Comparison of ENCODE assay signal across 21 cellular contexts in genomic region chr13:68736961-68737360, GRCh38.
DNase-seq lines count a peak whose midpoint lies in the region; ATAC-seq, FAIRE-seq and TF ChIP-seq lines count a peak whose summit lies in the region.
"Had no signal": no experiment of that assay in that cellular context is flagged by ENCODE, and none has a peak within 500 bp of the region (broad histone marks: within the 10 kb centered on the region; RNA-seq: fewer than 3 reads in every experiment).

No MANE protein-coding gene starts in this region.

- H3K4me3 Mint-ChIP-seq in MCF 10A (ENCODE audit: unreplicated experiment) = no peak overlapping the region
- H3K4me3 Mint-ChIP-seq in endothelial cell (ENCODE audit: unreplicated experiment) = no peak overlapping the region
- H3K4me3 Mint-ChIP-seq: B cell had no signal

- H3F3A ChIP-seq in SU-DHL-6 (ENCODE audit: insufficient read depth) = no peaks in the 10 kb centered on the region

- H2AFZ ChIP-seq in SU-DHL-6 (ENCODE audit: low read depth, low read length, severe bottlenecking) (peak overlapping the region; percentile 43), endothelial cell of umbilical vein (ENCODE audit: low read depth, low read length) (no peak overlapping the region)
- H2AFZ ChIP-seq: GM23248 had no signal

- no peaks in the 10 kb centered on the region for H3K36me3 ChIP-seq in breast epithelium
- no peaks in the 10 kb centered on the region for H3K36me3 ChIP-seq in SU-DHL-6 (ENCODE audit: low read length)
- H3K36me3 ChIP-seq in endothelial cell of umbilical vein (ENCODE audit: control insufficient read depth in 2 of 2, extremely low read depth in 1 of 2, insufficient read depth in 2 of 2, low read length in 2 of 2) = no peaks in the 10 kb centered on the region

- TF ChIP-seq POLR2A in breast epithelium (IDR thresholded peaks at IDR 0.05) (no peak), endothelial cell of umbilical vein (IDR thresholded peaks at IDR 0.05; ENCODE audit: low read depth, low read length) (no peak)

- H3K4me1 ChIP-seq in breast epithelium = no peaks in the 10 kb centered on the region
- H3K4me1 ChIP-seq in endothelial cell of umbilical vein (ENCODE audit: control insufficient read depth, extremely low read depth, insufficient read depth, low read length) = peaks cover 10% of the 10 kb centered on the region

- no TSS peak for BruUV-seq in MCF 10A (replicated peaks; lab: Mats Ljungman, UMichigan)
- BruUV-seq in endothelial cell of umbilical vein (replicated peaks; lab: Mats Ljungman, UMichigan) = no TSS peak

- no peaks in the 10 kb centered on the region for H3K27me3 Mint-ChIP-seq in MCF 10A (ENCODE audit: insufficient read depth, unreplicated experiment)
- H3K27me3 Mint-ChIP-seq in endothelial cell (ENCODE audit: unreplicated experiment) = no peaks in the 10 kb centered on the region
- H3K27me3 Mint-ChIP-seq: B cell had no signal

- dilution Hi-C loops in endothelial cell of umbilical vein (cut with MboI; ENCODE audit: extremely low pct_ligation_motif_present, low sequenced_read_pairs) = no loop called here

- no peaks in the 10 kb centered on the region for H3K27me3 ChIP-seq in breast epithelium
- H3K27me3 ChIP-seq in SU-DHL-6 (ENCODE audit: low read length) = no peaks in the 10 kb centered on the region
- no peaks in the 10 kb centered on the region for H3K27me3 ChIP-seq in endothelial cell of umbilical vein (ENCODE audit: control insufficient read depth in 2 of 2, insufficient read depth in 2 of 2, low read length in 2 of 2)

- no peaks in the 10 kb centered on the region for H3K9me3 Mint-ChIP-seq in MCF 10A (ENCODE audit: unreplicated experiment)
- H3K9me3 Mint-ChIP-seq in endothelial cell (ENCODE audit: unreplicated experiment) = no peaks in the 10 kb centered on the region

- intact Hi-C loops in MCF 10A (cut with micrococcal nuclease) = no loop called here
- intact Hi-C loops in breast epithelium (cut with DNase I; ENCODE audit: low total_unique reads) = no loop called here
- intact Hi-C loops in endothelial cell of umbilical vein (cut with micrococcal nuclease) = no loop called here
- intact Hi-C loops in posterior vena cava (cut with DNase I) = no loop called here

- no peak for ATAC-seq in HG03159 (IDR thresholded peaks at IDR 0.05; ENCODE audit: unreplicated experiment)
- ATAC-seq: HepG2 had no signal

- H3K79me2 ChIP-seq in SU-DHL-6 (ENCODE audit: insufficient read depth, low read length) = no peaks in the 10 kb centered on the region
- no peaks in the 10 kb centered on the region for H3K79me2 ChIP-seq in endothelial cell of umbilical vein (ENCODE audit: control insufficient read depth, insufficient read depth, low read length)

- no peaks in the 10 kb centered on the region for H3K9me2 ChIP-seq in SU-DHL-6 (replicated peaks; ENCODE audit: insufficient read depth, low read length)

- TF ChIP-seq CTCF in MCF 10A (IDR thresholded peaks at IDR 0.05; ENCODE audit: unreplicated experiment) = no peak
- TF ChIP-seq CTCF in breast epithelium (IDR thresholded peaks at IDR 0.05) = no peak
- no peak for TF ChIP-seq CTCF in SU-DHL-6 (IDR thresholded peaks at IDR 0.05; ENCODE audit: insufficient read depth, low read length, poor library complexity, severe bottlenecking)
- no peak for TF ChIP-seq CTCF in endothelial cell of umbilical vein (IDR thresholded peaks at IDR 0.05; ENCODE audit: extremely low read depth in 1 of 2, insufficient read depth in 1 of 2, low read depth in 1 of 2, low read length in 2 of 2)
- no peak for TF ChIP-seq CTCF in endothelial cell (IDR thresholded peaks at IDR 0.05; ENCODE audit: unreplicated experiment)

- H3K27ac ChIP-seq in breast epithelium (no peak overlapping the region), SU-DHL-6 (ENCODE audit: low read depth, low read length) (no peak overlapping the region), endothelial cell of umbilical vein (ENCODE audit: insufficient read depth, low read depth, low read length) (peak overlapping the region; percentile 11)
- H3K27ac ChIP-seq: GM23248 had no signal

- H3K9me3 ChIP-seq in breast epithelium (no peaks in the 10 kb centered on the region), SU-DHL-6 (ENCODE audit: insufficient read depth, low read length) (no peaks in the 10 kb centered on the region), endothelial cell of umbilical vein (replicated peaks; ENCODE audit: control insufficient read depth, insufficient read depth, low read length) (no peaks in the 10 kb centered on the region)

- H3K4me1 Mint-ChIP-seq in MCF 10A (ENCODE audit: insufficient read depth, unreplicated experiment) (no peaks in the 10 kb centered on the region), endothelial cell (ENCODE audit: unreplicated experiment) (no peaks in the 10 kb centered on the region)
- H3K4me1 Mint-ChIP-seq: B cell had no signal

- CTCF ChIA-PET in MCF 10A (lab: Yijun Ruan, JAX) = interaction anchor here (0.6 kb wide), 1 partner anchor 194 kb away, joined by 3 read pairs; no protein-coding TSS in a partner anchor
- CTCF ChIA-PET in endothelial cell of umbilical vein (lab: Charles Lee) = no interaction called here

- H3K27ac Mint-ChIP-seq in MCF 10A (ENCODE audit: low read depth, unreplicated experiment) (no peak overlapping the region), endothelial cell (ENCODE audit: unreplicated experiment) (no peak overlapping the region)
- H3K27ac Mint-ChIP-seq: B cell had no signal

- H3K36me3 Mint-ChIP-seq in MCF 10A (ENCODE audit: insufficient read depth, unreplicated experiment) (no peaks in the 10 kb centered on the region), endothelial cell (ENCODE audit: low read depth, unreplicated experiment) (no peaks in the 10 kb centered on the region)

- POLR2A ChIA-PET in MCF 10A (lab: Yijun Ruan, JAX) = no interaction called here
- POLR2A ChIA-PET in endothelial cell of umbilical vein (lab: Charles Lee) = no interaction called here

- no peaks in the 10 kb centered on the region for H3K9me1 ChIP-seq in endothelial cell of umbilical vein (replicated peaks; ENCODE audit: control insufficient read depth, extremely low read depth, insufficient read depth, low read length)

- no peak overlapping the region for H3K4me3 ChIP-seq in breast epithelium
- H3K4me3 ChIP-seq in SU-DHL-6 (ENCODE audit: insufficient read depth, low read length, poor library complexity, severe bottlenecking) = no peak overlapping the region
- H3K4me3 ChIP-seq in endothelial cell of umbilical vein (replicated peaks in 1 of 3; ENCODE audit: insufficient read depth in 1 of 3, low read depth in 1 of 3, low read length in 3 of 3) = no peak overlapping the region
- H3K4me3 ChIP-seq: GM23248 had no signal

- DNase-seq in MCF 10A (ENCODE audit: unreplicated experiment) = peak; percentile 8
- DNase-seq in breast epithelium (ENCODE audit: low spot score in 2 of 2) = no peak
- peak; percentile 31 for DNase-seq in endothelial cell of umbilical vein (ENCODE audit: low read depth, low spot score)
- no peak for DNase-seq in foreskin melanocyte
- DNase-seq in posterior vena cava (ENCODE audit: low spot score) = no peak
- DNase-seq in endothelial cell (ENCODE audit: low spot score) = no peak
- DNase-seq: 8988T, GF-D8, GM23248, KBM-7, MV-4-11, NCI-H1694 treated with DMSO at 0.1 percent for 48 hours, NCI-H510A, NCI-H774, OCI-M1, RPMI8226, SHP77 treated with DMSO at 0.1 percent for 48 hours had no signal

- no peak overlapping the region for H3K9ac ChIP-seq in SU-DHL-6 (ENCODE audit: low read length)
- H3K9ac ChIP-seq in endothelial cell of umbilical vein (replicated peaks; ENCODE audit: extremely low read depth, insufficient read depth, low read length) = no peak overlapping the region
- H3K9ac ChIP-seq: GM23248 had no signal

- no peak overlapping the region for H3K4me2 ChIP-seq in SU-DHL-6 (ENCODE audit: low read depth, low read length, poor library complexity, severe bottlenecking)
- peak overlapping the region; percentile 78 for H3K4me2 ChIP-seq in endothelial cell of umbilical vein (ENCODE audit: insufficient read depth, low read length)

- peak; percentile 70 for FAIRE-seq in endothelial cell of umbilical vein (lab: Jason Lieb, UNC)
- FAIRE-seq: HepG2 had no signal

- H4K20me1 ChIP-seq in SU-DHL-6 (ENCODE audit: low read depth, low read length) (no peaks in the 10 kb centered on the region), endothelial cell of umbilical vein (replicated peaks; ENCODE audit: control insufficient read depth, extremely low read depth, insufficient read depth, low read length) (no peaks in the 10 kb centered on the region)

TF ChIP-seq in endothelial cell of umbilical vein, 7 proteins besides CTCF, POLR2A, EP300 and RAD21:
- TF ChIP-seq POLR2AphosphoS5 (IDR thresholded peaks at IDR 0.05; ENCODE audit: insufficient read depth, low read depth, low read length) (no peak), EZH2 (IDR thresholded peaks at IDR 0.05; ENCODE audit: borderline replicate concordance, low read depth, low read length, severe bottlenecking) (no peak), MYC (IDR thresholded peaks at IDR 0.05; ENCODE audit: low read depth, low read length) (no peak), GATA2 (IDR thresholded peaks at IDR 0.05; ENCODE audit: insufficient read depth, insufficient read length, low read depth, low read length) (no peak), JUN (IDR thresholded peaks at IDR 0.05; ENCODE audit: borderline replicate concordance, insufficient read depth, insufficient read length, low read depth) (peak; percentile 43), FOS (IDR thresholded peaks at IDR 0.05; ENCODE audit: borderline replicate concordance, insufficient read depth, low read length) (peak; percentile 85), MAX (IDR thresholded peaks at IDR 0.05; ENCODE audit: insufficient read depth, insufficient read length) (no peak)

Comparison
In these comparisons a context has a peak if more than half of its experiments do, and no peak if none do; other contexts are left out.
1. DNase-seq: peak in MCF 10A (single experiment) and endothelial cell of umbilical vein (single experiment); none in breast epithelium (0 of 2), foreskin melanocyte (single experiment), posterior vena cava (single experiment) and endothelial cell (single experiment).